ENCODE assay signal across 2 cellular contexts in the genomic region with DNA sequence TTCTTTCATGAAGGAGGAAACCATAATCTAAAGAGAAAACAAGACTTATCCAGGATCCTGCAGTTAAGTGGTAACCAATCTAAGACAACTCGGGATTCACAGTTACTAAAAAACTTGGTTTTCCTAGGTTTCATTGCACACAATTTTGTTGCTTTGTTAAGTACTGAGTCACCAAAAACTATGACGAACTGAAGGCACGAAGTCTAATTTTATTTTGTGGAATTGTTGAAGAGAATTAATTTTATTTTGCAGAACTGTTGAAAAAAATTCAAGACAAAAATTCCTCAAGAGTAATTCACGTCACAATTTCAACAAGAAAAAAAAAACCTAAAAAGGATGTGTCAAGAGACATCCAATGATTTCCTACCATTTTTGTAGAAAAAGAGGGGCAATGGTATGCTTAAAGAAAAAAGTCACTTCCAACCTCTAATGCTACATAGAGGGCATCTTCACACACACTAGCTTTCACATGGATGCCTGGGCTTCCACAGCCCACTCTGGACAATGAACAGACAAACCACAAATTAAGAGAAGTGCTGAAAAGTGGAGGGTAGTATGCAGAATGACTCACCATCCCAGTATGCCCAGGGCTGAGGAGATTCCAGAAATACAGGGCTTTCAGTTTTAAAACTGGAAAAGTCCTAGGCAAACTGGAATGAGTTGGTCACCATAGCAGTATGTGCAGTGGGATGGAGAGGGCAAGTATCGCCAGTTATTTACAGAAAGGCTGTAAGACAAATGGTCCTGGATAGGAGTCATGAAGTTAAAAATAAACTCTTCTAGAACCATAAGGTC.
A peak's percentile ranks its signal among the peaks of the same experiment; 100 is the strongest.
TF ChIP-seq lines count a peak whose summit lies in the region.

No MANE protein-coding gene starts in this region.

TF ChIP-seq in A549, 52 proteins besides CTCF, POLR2A, EP300 and RAD21:
- TF ChIP-seq FOSL2 (IDR thresholded peaks at IDR 0.05), result no peak
- peak; percentile 45 for TF ChIP-seq FOSL2 (CRISPR knock-in tag; IDR thresholded peaks at IDR 0.05)
- TF ChIP-seq ZFP36 (IDR thresholded peaks at IDR 0.05; ENCODE audit: borderline replicate concordance, partially characterized antibody), result no peak
- no peak for TF ChIP-seq SREBF2 (IDR thresholded peaks at IDR 0.05)
- TF ChIP-seq, protein P1, sequence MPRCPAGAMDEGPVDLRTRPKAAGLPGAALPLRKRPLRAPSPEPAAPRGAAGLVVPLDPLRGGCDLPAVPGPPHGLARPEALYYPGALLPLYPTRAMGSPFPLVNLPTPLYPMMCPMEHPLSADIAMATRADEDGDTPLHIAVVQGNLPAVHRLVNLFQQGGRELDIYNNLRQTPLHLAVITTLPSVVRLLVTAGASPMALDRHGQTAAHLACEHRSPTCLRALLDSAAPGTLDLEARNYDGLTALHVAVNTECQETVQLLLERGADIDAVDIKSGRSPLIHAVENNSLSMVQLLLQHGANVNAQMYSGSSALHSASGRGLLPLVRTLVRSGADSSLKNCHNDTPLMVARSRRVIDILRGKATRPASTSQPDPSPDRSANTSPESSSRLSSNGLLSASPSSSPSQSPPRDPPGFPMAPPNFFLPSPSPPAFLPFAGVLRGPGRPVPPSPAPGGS (IDR thresholded peaks at IDR 0.05), result no peak
- TF ChIP-seq ZC3H11A (IDR thresholded peaks at IDR 0.05), result no peak
- TF ChIP-seq, protein P2, sequence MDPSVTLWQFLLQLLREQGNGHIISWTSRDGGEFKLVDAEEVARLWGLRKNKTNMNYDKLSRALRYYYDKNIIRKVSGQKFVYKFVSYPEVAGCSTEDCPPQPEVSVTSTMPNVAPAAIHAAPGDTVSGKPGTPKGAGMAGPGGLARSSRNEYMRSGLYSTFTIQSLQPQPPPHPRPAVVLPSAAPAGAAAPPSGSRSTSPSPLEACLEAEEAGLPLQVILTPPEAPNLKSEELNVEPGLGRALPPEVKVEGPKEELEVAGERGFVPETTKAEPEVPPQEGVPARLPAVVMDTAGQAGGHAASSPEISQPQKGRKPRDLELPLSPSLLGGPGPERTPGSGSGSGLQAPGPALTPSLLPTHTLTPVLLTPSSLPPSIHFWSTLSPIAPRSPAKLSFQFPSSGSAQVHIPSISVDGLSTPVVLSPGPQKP (IDR thresholded peaks at IDR 0.05; ENCODE audit: low read depth, low read length), result no peak
- no peak for TF ChIP-seq RCOR1 (IDR thresholded peaks at IDR 0.05; ENCODE audit: low read depth, low read length)
- TF ChIP-seq HOXA7 (CRISPR knock-in tag; IDR thresholded peaks at IDR 0.05), result no peak

TF ChIP-seq in HCT116, 20 proteins besides CTCF, POLR2A, EP300 and RAD21:
- TF ChIP-seq, protein P3, sequence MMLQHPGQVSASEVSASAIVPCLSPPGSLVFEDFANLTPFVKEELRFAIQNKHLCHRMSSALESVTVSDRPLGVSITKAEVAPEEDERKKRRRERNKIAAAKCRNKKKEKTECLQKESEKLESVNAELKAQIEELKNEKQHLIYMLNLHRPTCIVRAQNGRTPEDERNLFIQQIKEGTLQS (IDR thresholded peaks at IDR 0.05), result no peak
- no peak for TF ChIP-seq TCF7L2 (IDR thresholded peaks at IDR 0.05; ENCODE audit: borderline replicate concordance, extremely low read depth, insufficient read depth, insufficient read length)
- no peak for TF ChIP-seq JUND (IDR thresholded peaks at IDR 0.05)
- TF ChIP-seq, protein P4, sequence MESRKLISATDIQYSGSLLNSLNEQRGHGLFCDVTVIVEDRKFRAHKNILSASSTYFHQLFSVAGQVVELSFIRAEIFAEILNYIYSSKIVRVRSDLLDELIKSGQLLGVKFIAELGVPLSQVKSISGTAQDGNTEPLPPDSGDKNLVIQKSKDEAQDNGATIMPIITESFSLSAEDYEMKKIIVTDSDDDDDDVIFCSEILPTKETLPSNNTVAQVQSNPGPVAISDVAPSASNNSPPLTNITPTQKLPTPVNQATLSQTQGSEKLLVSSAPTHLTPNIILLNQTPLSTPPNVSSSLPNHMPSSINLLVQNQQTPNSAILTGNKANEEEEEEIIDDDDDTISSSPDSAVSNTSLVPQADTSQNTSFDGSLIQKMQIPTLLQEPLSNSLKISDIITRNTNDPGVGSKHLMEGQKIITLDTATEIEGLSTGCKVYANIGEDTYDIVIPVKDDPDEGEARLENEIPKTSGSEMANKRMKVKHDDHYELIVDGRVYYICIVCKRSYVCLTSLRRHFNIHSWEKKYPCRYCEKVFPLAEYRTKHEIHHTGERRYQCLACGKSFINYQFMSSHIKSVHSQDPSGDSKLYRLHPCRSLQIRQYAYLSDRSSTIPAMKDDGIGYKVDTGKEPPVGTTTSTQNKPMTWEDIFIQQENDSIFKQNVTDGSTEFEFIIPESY (IDR thresholded peaks at IDR 0.05; ENCODE audit: extremely low read depth, insufficient replicate concordance, low read length), result no peak
- no peak for TF ChIP-seq ZFX (IDR thresholded peaks at IDR 0.05)
- TF ChIP-seq FOSL1 (IDR thresholded peaks at IDR 0.05; ENCODE audit: low read depth), result 0 out of 2 replicates have a peak, but pooled peaks have one; percentile 17
TF ChIP-seq in HCT116: peak in this region for 1.
